Comparison of ENCODE assay signal across 2 cellular contexts in genomic region chrX:137567474-137568232, GRCh38.
TF ChIP-seq lines count a peak whose summit lies in the region.

No MANE protein-coding gene starts in this region.

TF ChIP-seq in GM23338, 12 proteins besides CTCF, POLR2A, EP300 and RAD21 (continued from another document):
- TF ChIP-seq, protein P1, sequence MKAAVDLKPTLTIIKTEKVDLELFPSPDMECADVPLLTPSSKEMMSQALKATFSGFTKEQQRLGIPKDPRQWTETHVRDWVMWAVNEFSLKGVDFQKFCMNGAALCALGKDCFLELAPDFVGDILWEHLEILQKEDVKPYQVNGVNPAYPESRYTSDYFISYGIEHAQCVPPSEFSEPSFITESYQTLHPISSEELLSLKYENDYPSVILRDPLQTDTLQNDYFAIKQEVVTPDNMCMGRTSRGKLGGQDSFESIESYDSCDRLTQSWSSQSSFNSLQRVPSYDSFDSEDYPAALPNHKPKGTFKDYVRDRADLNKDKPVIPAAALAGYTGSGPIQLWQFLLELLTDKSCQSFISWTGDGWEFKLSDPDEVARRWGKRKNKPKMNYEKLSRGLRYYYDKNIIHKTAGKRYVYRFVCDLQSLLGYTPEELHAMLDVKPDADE (IDR thresholded peaks at IDR 0.05) = no peak
- TF ChIP-seq ZNF331 (CRISPR knock-in tag; IDR thresholded peaks at IDR 0.05; ENCODE audit: low read depth) (no peak), STAT1 (IDR thresholded peaks at IDR 0.05; ENCODE audit: unreplicated experiment) (no peak), POLR2AphosphoS5 (IDR thresholded peaks at IDR 0.05; ENCODE audit: low read depth) (no peak), EZH2 (IDR thresholded peaks at IDR 0.05; ENCODE audit: low read depth, unreplicated experiment) (no peak), JUNB (IDR thresholded peaks at IDR 0.05; ENCODE audit: unreplicated experiment) (no peak), ZNF462 (CRISPR knock-in tag; IDR thresholded peaks at IDR 0.05) (no peak), NANOG (IDR thresholded peaks at IDR 0.05; ENCODE audit: borderline replicate concordance) (no peak), ZNF114 (CRISPR knock-in tag; IDR thresholded peaks at IDR 0.05) (no peak), CREB1 (CRISPR knock-in tag; IDR thresholded peaks at IDR 0.05; ENCODE audit: low read depth) (no peak)

TF ChIP-seq in SK-N-SH treated with all-trans-retinoic acid at 6 μM for 48 hours, 23 proteins besides CTCF, POLR2A, EP300 and RAD21 (continued from another document):
- TF ChIP-seq ZFP30 (CRISPR knock-in tag; IDR thresholded peaks at IDR 0.05) (no peak), CSDC2 (CRISPR knock-in tag; IDR thresholded peaks at IDR 0.05) (no peak), TCF4 (CRISPR knock-in tag; IDR thresholded peaks at IDR 0.05; ENCODE audit: borderline replicate concordance) (no peak), ZFP3 (CRISPR knock-in tag; IDR thresholded peaks at IDR 0.05) (no peak), TOX (CRISPR knock-in tag; IDR thresholded peaks at IDR 0.05; ENCODE audit: borderline replicate concordance) (no peak), PPARA (CRISPR knock-in tag; IDR thresholded peaks at IDR 0.05; ENCODE audit: borderline replicate concordance) (no peak), SNAI2 (CRISPR knock-in tag; IDR thresholded peaks at IDR 0.05) (no peak), BACH2 (CRISPR knock-in tag; IDR thresholded peaks at IDR 0.05; ENCODE audit: borderline replicate concordance) (no peak), ZNF8 (CRISPR knock-in tag; IDR thresholded peaks at IDR 0.05) (no peak)
